ENCODE assay signal across 8 cellular contexts in genomic region chr15:64686130-64686735, GRCh38.
A peak's percentile ranks its signal among the peaks of the same experiment; 100 is the strongest.
DNase-seq lines count a peak whose midpoint lies in the region; ATAC-seq, FAIRE-seq and TF ChIP-seq lines count a peak whose summit lies in the region.

No MANE protein-coding gene starts in this region.

- no peak overlapping the region for H3K14ac ChIP-seq in mesenchymal stem cell (ENCODE audit: low read length in 2 of 2)

- peak; percentile 73 for FAIRE-seq in GM19239 (lab: Jason Lieb, UNC)

- H3K9ac ChIP-seq in mesenchymal stem cell (ENCODE audit: low read length), result no peak overlapping the region

- H3K4me2 ChIP-seq in mesenchymal stem cell (ENCODE audit: low read length, poor library complexity, severe bottlenecking), result no peak overlapping the region

- CTCF ChIA-PET in CD8-positive, alpha-beta T cell (lab: Charles Lee), result interaction anchor here (0.8 to 14.6 kb wide), 30 partner anchors 10 to 452 kb away, joined by 3 to 355 read pairs (median 4); no protein-coding TSS in a partner anchor

- H3K18ac ChIP-seq in mesenchymal stem cell (ENCODE audit: low read depth in 1 of 2, low read length in 2 of 2), result no peak overlapping the region

- H3K79me1 ChIP-seq in mesenchymal stem cell (replicated peaks; ENCODE audit: low read length, poor library complexity, severe bottlenecking), result peaks cover 28% of the 10 kb centered on the region

- no peak overlapping the region for H3K27ac Mint-ChIP-seq in CD8-positive, alpha-beta T cell

- POLR2A ChIA-PET in CD8-positive, alpha-beta T cell (lab: Charles Lee), result interaction anchor here (0.5 to 2.0 kb wide), 3 partner anchors 22 to 1040 kb away, joined by 3 to 4 read pairs (median 4); no protein-coding TSS in a partner anchor

- no peak overlapping the region for H2BK120ac ChIP-seq in mesenchymal stem cell (ENCODE audit: low read depth, low read length)

- peaks cover 94% of the 10 kb centered on the region for H3K36me3 Mint-ChIP-seq in CD8-positive, alpha-beta T cell

- no peak overlapping the region for H2AFZ ChIP-seq in mesenchymal stem cell (ENCODE audit: low read depth, low read length)

- peaks cover 61% of the 10 kb centered on the region for H3K36me3 ChIP-seq in CD8-positive, alpha-beta T cell (ENCODE audit: insufficient read depth, low read length)
- H3K36me3 ChIP-seq in mesenchymal stem cell (ENCODE audit: control insufficient read depth in 1 of 2, insufficient read depth in 2 of 2, low read depth in 1 of 2, low read length in 2 of 2), result peaks cover 75 to 88% of the 10 kb centered on the region in 2 experiments

- no peak overlapping the region for H3K27ac ChIP-seq in CD8-positive, alpha-beta T cell (ENCODE audit: low read depth, low read length)
- no peak overlapping the region for H3K27ac ChIP-seq in mesenchymal stem cell (ENCODE audit: low read length, poor library complexity, severe bottlenecking)

- H3K23ac ChIP-seq in mesenchymal stem cell (ENCODE audit: low read length in 2 of 2), result no peak overlapping the region

- no peak overlapping the region for H2BK12ac ChIP-seq in mesenchymal stem cell (ENCODE audit: low read length in 2 of 2)

- H4K8ac ChIP-seq in mesenchymal stem cell (ENCODE audit: low read length), result no peak overlapping the region

- WGBS in mesenchymal stem cell, result 69% methylated on average over 8 of the region's 10 CpGs

- H3K9me3 ChIP-seq in CD8-positive, alpha-beta T cell (ENCODE audit: low read length), result no peaks in the 10 kb centered on the region
- H3K9me3 ChIP-seq in mesenchymal stem cell (ENCODE audit: control insufficient read depth, low read length), result no peaks in the 10 kb centered on the region

- intact Hi-C loops in CD8-positive, alpha-beta T cell (cut with DNase I, micrococcal nuclease), result loop anchor here (1.0 to 5.0 kb wide), 5 partner anchors 42 to 256 kb away; no protein-coding TSS in a partner anchor

- DNase-seq in CD8-positive, alpha-beta T cell, result peak in 2 of 7 experiments; percentile 24 to 30
- peak; percentile 28 for DNase-seq in GM19239 (ENCODE audit: insufficient read length, low spot score)
- peak; percentile 28 for DNase-seq in NCI-H748 treated with DMSO at 0.1 percent for 48 hours (lab: John Stamatoyannopoulos, UW)
- DNase-seq in cerebellar cortex (ENCODE audit: low spot score), result peak; percentile 72
- DNase-seq in mesenchymal stem cell, result peak; percentile 72
- DNase-seq in activated CD8-positive, alpha-beta memory T cell treated with anti-CD3 and anti-CD28 coated beads, Interleukin-2, amount 50 U/mL, for 48 hours, result no peak

- no peaks in the 10 kb centered on the region for H3K27me3 ChIP-seq in CD8-positive, alpha-beta T cell (ENCODE audit: insufficient read depth, low read length)
- no peaks in the 10 kb centered on the region for H3K27me3 ChIP-seq in mesenchymal stem cell (ENCODE audit: control insufficient read depth in 1 of 2, insufficient read depth in 1 of 2, low read length in 2 of 2)

- no peaks in the 10 kb centered on the region for H3K9me3 Mint-ChIP-seq in CD8-positive, alpha-beta T cell

- H2BK15ac ChIP-seq in mesenchymal stem cell (ENCODE audit: low read depth, poor library complexity, severe bottlenecking), result no peak overlapping the region

- H4K91ac ChIP-seq in mesenchymal stem cell (ENCODE audit: low read length), result no peak overlapping the region

- ATAC-seq in CD8-positive, alpha-beta T cell, result peak; percentile 49
- no peak for ATAC-seq in GM18511 (IDR thresholded peaks at IDR 0.05; ENCODE audit: unreplicated experiment)
- no peak for ATAC-seq in HG02623 (IDR thresholded peaks at IDR 0.05; ENCODE audit: unreplicated experiment)

- H3K4me3 ChIP-seq in CD8-positive, alpha-beta T cell (ENCODE audit: low read depth, low read length), result no peak overlapping the region
- H3K4me3 ChIP-seq in mesenchymal stem cell (ENCODE audit: insufficient read depth in 1 of 2, low read depth in 1 of 2, low read length in 2 of 2), result no peak overlapping the region

- H3K4me1 ChIP-seq in CD8-positive, alpha-beta T cell (ENCODE audit: insufficient read depth, low read length), result no peaks in the 10 kb centered on the region
- H3K4me1 ChIP-seq in mesenchymal stem cell (ENCODE audit: control insufficient read depth, insufficient read depth, low read depth, low read length), result no peaks in the 10 kb centered on the region

- TF ChIP-seq CTCF in CD8-positive, alpha-beta T cell (IDR thresholded peaks at IDR 0.05), result peak; percentile 79

- H3K27me3 Mint-ChIP-seq in CD8-positive, alpha-beta T cell (ENCODE audit: low read depth), result no peaks in the 10 kb centered on the region

- no peak overlapping the region for H3K4ac ChIP-seq in mesenchymal stem cell (ENCODE audit: low read depth in 1 of 2, low read length in 2 of 2)

- H3K4me1 Mint-ChIP-seq in CD8-positive, alpha-beta T cell (ENCODE audit: low read depth), result peaks cover 6% of the 10 kb centered on the region

- H2AK5ac ChIP-seq in mesenchymal stem cell (ENCODE audit: low read length, severe bottlenecking), result no peak overlapping the region

- H3K4me3 Mint-ChIP-seq in CD8-positive, alpha-beta T cell, result no peak overlapping the region

- no peak overlapping the region for H2BK5ac ChIP-seq in mesenchymal stem cell (ENCODE audit: low read depth, low read length, poor library complexity, severe bottlenecking)
